ENCODE assay signal across 15 cellular contexts in genomic region chr9:113164536-113165300, GRCh38. TPM values are rescaled to one million over a fixed set of nuclear protein-coding genes. Genes with fewer than 3 reads are reported as not detected.
A peak's percentile ranks its signal among the peaks of the same experiment; 100 is the strongest.
DNase-seq lines count a peak whose midpoint lies in the region; ATAC-seq and TF ChIP-seq lines count a peak whose summit lies in the region.
"Had no signal": no experiment of that assay in that cellular context is flagged by ENCODE, and none has a peak within 500 bp of the region (broad histone marks: within the 10 kb centered on the region; RNA-seq: fewer than 3 reads in every experiment).

No MANE protein-coding gene starts in this region.

- DNase-seq in GM04504 (ENCODE audit: low read depth) (peak; percentile 31), astrocyte of the spinal cord (ENCODE audit: low read depth, low spot score) (peak; percentile 32), left cardiac atrium (peak; percentile 58), sigmoid colon (peak; percentile 76), T-helper 9 cell (no peak), ureter (ENCODE audit: low spot score) (no peak)
- DNase-seq in stimulated activated effector memory CD8-positive, alpha-beta T cell treated with anti-CD3 and anti-CD28 coated beads, Interleukin-12 subunit alpha, Interleukin-12 subunit beta, amount 100 ng/mL, for 72 hours (ENCODE audit: low spot score in 2 of 2), result no peak
- DNase-seq: activated CD8-positive, alpha-beta T cell treated with anti-CD3 and anti-CD28 coated beads, Interleukin-2, amount 10 ng/mL, durations not matched to agents 7 days and 5 days; NCI-H2107; nephron progenitor cell; stimulated activated naive CD4-positive, alpha-beta T cell; T-helper 17 cell had no signal

- peak overlapping the region in 2 of 4 donors; percentile 5 to 11 for H3K27ac ChIP-seq in sigmoid colon

- H3K4me3 ChIP-seq in astrocyte of the spinal cord (ENCODE audit: low read depth, low read length), result no peak overlapping the region
- H3K4me3 ChIP-seq in sigmoid colon, result no peak overlapping the region
- H3K4me3 ChIP-seq: HAP-1 had no signal

- H3K4me3 Mint-ChIP-seq in stimulated activated effector memory CD8-positive, alpha-beta T cell treated with anti-CD3 and anti-CD28 coated beads, Interleukin-12 subunit alpha, Interleukin-12 subunit beta, amount 100 ng/mL, for 72 hours, result no peak overlapping the region
- H3K4me3 Mint-ChIP-seq: activated CD8-positive, alpha-beta T cell treated with anti-CD3 and anti-CD28 coated beads, Interleukin-2, amount 10 ng/mL, durations not matched to agents 7 days and 5 days; nephron progenitor cell; T-helper 17 cell had no signal

- in situ Hi-C loops in astrocyte of the spinal cord (cut with HindIII; ENCODE audit: low sequenced_read_pairs), result no loop called here

- no peaks in the 10 kb centered on the region for H3K27me3 ChIP-seq in sigmoid colon

- 86 to 91% methylated on average over 4 of the region's 4 CpGs for WGBS in sigmoid colon, 2 donors

- peaks cover 90% of the 10 kb centered on the region for H3K36me3 Mint-ChIP-seq in stimulated activated effector memory CD8-positive, alpha-beta T cell treated with anti-CD3 and anti-CD28 coated beads, Interleukin-12 subunit alpha, Interleukin-12 subunit beta, amount 100 ng/mL, for 72 hours

- intact Hi-C loops in left cardiac atrium (cut with DNase I) (no loop called here), sigmoid colon (cut with DNase I) (no loop called here)

- no peak for TF ChIP-seq CTCF in astrocyte of the spinal cord (IDR thresholded peaks at IDR 0.05; ENCODE audit: low read depth, low read length)
- TF ChIP-seq CTCF in sigmoid colon (IDR thresholded peaks at IDR 0.05), result no peak

- H3K36me3 ChIP-seq in sigmoid colon, result peaks cover 22 to 98% (median 66%) of the 10 kb centered on the region in 4 donors

- H3K9me3 ChIP-seq in sigmoid colon, result no peaks in the 10 kb centered on the region
- H3K9me3 ChIP-seq: HAP-1 had no signal

- ATAC-seq in left cardiac atrium (peak; percentile 69 to 79), HG02981 (IDR thresholded peaks at IDR 0.05; ENCODE audit: unreplicated experiment) (no peak)
- no peak for ATAC-seq in stimulated activated effector memory CD8-positive, alpha-beta T cell treated with anti-CD3 and anti-CD28 coated beads, Interleukin-12 subunit alpha, Interleukin-12 subunit beta, amount 100 ng/mL, for 72 hours
- ATAC-seq: activated CD8-positive, alpha-beta T cell treated with anti-CD3 and anti-CD28 coated beads, Interleukin-2, amount 10 ng/mL, durations not matched to agents 7 days and 5 days; activated naive CD4-positive, alpha-beta T cell treated with anti-CD3 and anti-CD28 coated beads, Interleukin-2, amount 50 U/mL, for 72 hours; T-helper 17 cell had no signal

- TF ChIP-seq EP300 in sigmoid colon (IDR thresholded peaks at IDR 0.05), result no peak

- no peaks in the 10 kb centered on the region for H3K9me3 Mint-ChIP-seq in stimulated activated effector memory CD8-positive, alpha-beta T cell treated with anti-CD3 and anti-CD28 coated beads, Interleukin-12 subunit alpha, Interleukin-12 subunit beta, amount 100 ng/mL, for 72 hours
- H3K9me3 Mint-ChIP-seq: activated naive CD4-positive, alpha-beta T cell treated with anti-CD3 and anti-CD28 coated beads, Interleukin-2, amount 50 U/mL, for 72 hours; nephron progenitor cell had no signal

- H3K27ac Mint-ChIP-seq in stimulated activated effector memory CD8-positive, alpha-beta T cell treated with anti-CD3 and anti-CD28 coated beads, Interleukin-12 subunit alpha, Interleukin-12 subunit beta, amount 100 ng/mL, for 72 hours, result no peak overlapping the region
- H3K27ac Mint-ChIP-seq: activated CD8-positive, alpha-beta T cell treated with anti-CD3 and anti-CD28 coated beads, Interleukin-2, amount 10 ng/mL, durations not matched to agents 7 days and 5 days; activated naive CD4-positive, alpha-beta T cell treated with anti-CD3 and anti-CD28 coated beads, Interleukin-2, amount 50 U/mL, for 72 hours; nephron progenitor cell had no signal

- no peak for TF ChIP-seq POLR2A in sigmoid colon (IDR thresholded peaks at IDR 0.05)

- H3K4me1 ChIP-seq in sigmoid colon, result peaks cover 0 to 15% (median 3%) of the 10 kb centered on the region in 4 donors

- H3K4me1 Mint-ChIP-seq in stimulated activated effector memory CD8-positive, alpha-beta T cell treated with anti-CD3 and anti-CD28 coated beads, Interleukin-12 subunit alpha, Interleukin-12 subunit beta, amount 100 ng/mL, for 72 hours, result peaks cover 5% of the 10 kb centered on the region
- H3K4me1 Mint-ChIP-seq: nephron progenitor cell had no signal

RNA-seq across cellular contexts. Expression of gene SLC31A2, which starts 13.9 kb away (rescaled TPM):
- 10 to 100 TPM in 1 of 2 donors, 1 to 10 TPM in 1; 7.1 to 12.3 TPM for total RNA-seq in left cardiac atrium
- 10 to 100 TPM in 2 of 4 donors, 1 to 10 TPM in 2; 4.5 to 12.5 (median 7.7) TPM for total RNA-seq in sigmoid colon
- 10 to 100 TPM; 10.8 to 19.9 (median 13.0) TPM for polyA plus RNA-seq in sigmoid colon
- 8.9 TPM for total RNA-seq in ureter

RNA-seq across cellular contexts. Expression of gene FKBP15, which starts 56.4 kb away (rescaled TPM):
- total RNA-seq in left cardiac atrium (10 to 100 TPM; 19.5 to 20.4 TPM), sigmoid colon (10 to 100 TPM; 18.8 to 22.5 (median 20.9) TPM), ureter (43.9 TPM)
- polyA plus RNA-seq in sigmoid colon, result 10 to 100 TPM in 1 of 3 donors, 1 to 10 TPM in 2; 7.2 to 16.5 (median 9.5) TPM

RNA-seq across cellular contexts. Expression of gene SLC31A1, which starts 56.6 kb away (rescaled TPM):
- total RNA-seq in left cardiac atrium (10 to 100 TPM; 13.8 to 23.4 TPM), sigmoid colon (1 to 10 TPM; 7.1 to 9.6 (median 8.6) TPM), ureter (26.3 TPM)
- 10 to 100 TPM in 2 of 3 donors, 1 to 10 TPM in 1; 4.2 to 28.0 (median 12.0) TPM for polyA plus RNA-seq in sigmoid colon

Comparison
In these comparisons a context has a peak if more than half of its experiments do, and no peak if none do; other contexts are left out.
1. DNase-seq: peak in GM04504 (single experiment), astrocyte of the spinal cord (single experiment), left cardiac atrium (single experiment) and sigmoid colon (single experiment); none in T-helper 9 cell (single experiment), stimulated activated effector memory CD8-positive, alpha-beta T cell treated with anti-CD3 and anti-CD28 coated beads, Interleukin-12 subunit alpha, Interleukin-12 subunit beta, amount 100 ng/mL, for 72 hours (0 of 2) and ureter (single experiment).
2. ATAC-seq: peak in left cardiac atrium (2 of 2); none in HG02981 (single experiment) and stimulated activated effector memory CD8-positive, alpha-beta T cell treated with anti-CD3 and anti-CD28 coated beads, Interleukin-12 subunit alpha, Interleukin-12 subunit beta, amount 100 ng/mL, for 72 hours (single experiment).